In genomic region chr13:32164622-32165268, GRCh38 we compare ENCODE assay signal across 8 cellular contexts.
DNase-seq lines count a peak whose midpoint lies in the region; ATAC-seq, FAIRE-seq and TF ChIP-seq lines count a peak whose summit lies in the region.

No MANE protein-coding gene starts in this region.

- TF ChIP-seq POLR2A in endothelial cell of umbilical vein (IDR thresholded peaks at IDR 0.05; ENCODE audit: low read depth, low read length) = no peak

- CTCF ChIA-PET in endothelial cell of umbilical vein (lab: Charles Lee) = interaction anchor here (0.6 to 2.9 kb wide), 37 partner anchors 8 to 416 kb away, joined by 3 to 23 read pairs (median 4); partner anchors contain the start of genes BRCA2, FRY and ZAR1L

- peak overlapping the region; percentile 98 for H2AFZ ChIP-seq in endothelial cell of umbilical vein (ENCODE audit: low read depth, low read length)

- H3K36me3 ChIP-seq in endothelial cell of umbilical vein (ENCODE audit: control insufficient read depth in 2 of 2, extremely low read depth in 1 of 2, insufficient read depth in 2 of 2, low read length in 2 of 2) = no peaks in the 10 kb centered on the region

- peak; percentile 75 for FAIRE-seq in endothelial cell of umbilical vein (lab: Jason Lieb, UNC)

- H3K9me1 ChIP-seq in endothelial cell of umbilical vein (replicated peaks; ENCODE audit: control insufficient read depth, extremely low read depth, insufficient read depth, low read length) = no peaks in the 10 kb centered on the region

- intact Hi-C loops in endothelial cell of umbilical vein (cut with micrococcal nuclease) = loop anchor here (1.0 kb wide), 1 partner anchor 146 kb away; no protein-coding TSS in a partner anchor

- H3K27ac ChIP-seq in endothelial cell of umbilical vein (ENCODE audit: insufficient read depth, low read depth, low read length) = no peak overlapping the region

- no peaks in the 10 kb centered on the region for H4K20me1 ChIP-seq in endothelial cell of umbilical vein (replicated peaks; ENCODE audit: control insufficient read depth, extremely low read depth, insufficient read depth, low read length)

- dilution Hi-C loops in endothelial cell of umbilical vein (cut with MboI; ENCODE audit: extremely low pct_ligation_motif_present, low sequenced_read_pairs) = no loop called here

- no peaks in the 10 kb centered on the region for H3K9me3 ChIP-seq in endothelial cell of umbilical vein (replicated peaks; ENCODE audit: control insufficient read depth, insufficient read depth, low read length)

- ATAC-seq in GM19455 (IDR thresholded peaks at IDR 0.05; ENCODE audit: unreplicated experiment) (peak; percentile 71), HG02973 (IDR thresholded peaks at IDR 0.05; ENCODE audit: unreplicated experiment) (no peak)

- no peaks in the 10 kb centered on the region for H3K27me3 ChIP-seq in endothelial cell of umbilical vein (ENCODE audit: control insufficient read depth in 2 of 2, insufficient read depth in 2 of 2, low read length in 2 of 2)

- no peak overlapping the region for H3K4me2 ChIP-seq in endothelial cell of umbilical vein (ENCODE audit: insufficient read depth, low read length)

- TF ChIP-seq CTCF in endothelial cell of umbilical vein (IDR thresholded peaks at IDR 0.05; ENCODE audit: extremely low read depth in 1 of 2, insufficient read depth in 1 of 2, low read depth in 1 of 2, low read length in 2 of 2) = peak; percentile 65 to 66

- H3K4me1 ChIP-seq in endothelial cell of umbilical vein (ENCODE audit: control insufficient read depth, extremely low read depth, insufficient read depth, low read length) = no peaks in the 10 kb centered on the region

- no peaks in the 10 kb centered on the region for H3K79me2 ChIP-seq in endothelial cell of umbilical vein (ENCODE audit: control insufficient read depth, insufficient read depth, low read length)

- H3K9ac ChIP-seq in endothelial cell of umbilical vein (replicated peaks; ENCODE audit: extremely low read depth, insufficient read depth, low read length) = no peak overlapping the region

- H3K4me3 ChIP-seq in endothelial cell of umbilical vein (replicated peaks in 1 of 3; ENCODE audit: insufficient read depth in 1 of 3, low read depth in 1 of 3, low read length in 3 of 3) = no peak overlapping the region

- peak; percentile 66 for DNase-seq in COLO668 (lab: John Stamatoyannopoulos, UW; ENCODE audit: unreplicated experiment)
- DNase-seq in NCI-H1092 (lab: John Stamatoyannopoulos, UW) = peak; percentile 64
- peak; percentile 68 for DNase-seq in SK-N-DZ (ENCODE audit: low spot score)
- DNase-seq in endothelial cell of umbilical vein (ENCODE audit: low read depth, low spot score) = peak; percentile 51
- DNase-seq in midbrain (lab: John Stamatoyannopoulos, UW) = peak; percentile 49
- DNase-seq in GM19238 (ENCODE audit: insufficient read length, low spot score) = no peak

- POLR2A ChIA-PET in endothelial cell of umbilical vein (lab: Charles Lee) = no interaction called here

- no TSS peak for BruUV-seq in endothelial cell of umbilical vein (replicated peaks; lab: Mats Ljungman, UMichigan)

TF ChIP-seq in endothelial cell of umbilical vein, 7 proteins besides CTCF, POLR2A, EP300 and RAD21:
- no peak for TF ChIP-seq FOS (IDR thresholded peaks at IDR 0.05; ENCODE audit: borderline replicate concordance, insufficient read depth, low read length)
- TF ChIP-seq GATA2 (IDR thresholded peaks at IDR 0.05; ENCODE audit: insufficient read depth, insufficient read length, low read depth, low read length) = no peak
- no peak for TF ChIP-seq JUN (IDR thresholded peaks at IDR 0.05; ENCODE audit: borderline replicate concordance, insufficient read depth, insufficient read length, low read depth)
- TF ChIP-seq MYC (IDR thresholded peaks at IDR 0.05; ENCODE audit: low read depth, low read length) = no peak
- TF ChIP-seq POLR2AphosphoS5 (IDR thresholded peaks at IDR 0.05; ENCODE audit: insufficient read depth, low read depth, low read length) = no peak
- TF ChIP-seq EZH2 (IDR thresholded peaks at IDR 0.05; ENCODE audit: borderline replicate concordance, low read depth, low read length, severe bottlenecking) = no peak
- TF ChIP-seq MAX (IDR thresholded peaks at IDR 0.05; ENCODE audit: insufficient read depth, insufficient read length) = no peak
